In the genomic region with DNA sequence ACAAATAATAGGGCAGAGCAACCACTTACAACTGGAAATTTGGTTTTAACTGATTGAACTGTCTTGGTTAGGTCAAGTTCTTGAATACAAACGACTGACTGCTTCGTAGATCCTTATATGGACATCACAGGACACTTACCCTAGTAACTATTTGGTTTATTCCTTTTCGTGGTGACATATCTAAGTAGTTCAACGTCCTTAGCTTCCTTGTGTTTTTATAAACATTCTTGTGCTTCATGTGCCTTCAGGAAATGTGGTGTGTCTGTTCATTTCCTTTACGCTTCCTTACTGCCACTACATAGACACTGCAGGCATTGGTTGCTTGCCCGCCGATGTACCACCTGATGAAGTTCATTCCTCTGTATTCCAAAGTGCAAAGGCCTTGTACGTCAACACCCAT, we compare ENCODE assay signal across 16 cellular contexts. TPM values are rescaled to one million over a fixed set of nuclear protein-coding genes. Genes with fewer than 3 reads are reported as not detected.
DNase-seq lines count a peak whose midpoint lies in the region; ATAC-seq and TF ChIP-seq lines count a peak whose summit lies in the region.
"Had no signal": no experiment of that assay in that cellular context is flagged by ENCODE, and none has a peak within 500 bp of the region (broad histone marks: within the 10 kb centered on the region; RNA-seq: fewer than 3 reads in every experiment).

No MANE protein-coding gene starts in this region.

- TF ChIP-seq EP300 in gastroesophageal sphincter (IDR thresholded peaks at IDR 0.05) = no peak
- TF ChIP-seq EP300 in transverse colon (IDR thresholded peaks at IDR 0.05; ENCODE audit: low read depth) = no peak

- no peak for TF ChIP-seq POLR2A in gastroesophageal sphincter (IDR thresholded peaks at IDR 0.05)
- no peak for TF ChIP-seq POLR2A in transverse colon (IDR thresholded peaks at IDR 0.05)

- H3K4me1 ChIP-seq in cardiac muscle cell (ENCODE audit: low read depth) (peaks cover 16% of the 10 kb centered on the region), right atrium auricular region (peaks cover 0 to 22% of the 10 kb centered on the region in 2 donors), gastroesophageal sphincter (peaks cover 0 to 48% (median 18%) of the 10 kb centered on the region in 3 donors), transverse colon (peaks cover 0 to 21% (median 14%) of the 10 kb centered on the region in 4 donors)
- H3K4me1 ChIP-seq: prostate gland had no signal

- WGBS in gastroesophageal sphincter (ENCODE audit: low coverage in 1 of 2), 2 donors = 42 to 57% methylated on average over 6 to 8 of the region's 8 CpGs
- 58% methylated on average over 8 of the region's 8 CpGs; no CpG with 5 or more reads in 1 of the 2 donors for WGBS in transverse colon (ENCODE audit: low coverage in 1 of 2), 2 donors

- TF ChIP-seq CTCF in cardiac muscle cell (IDR thresholded peaks at IDR 0.05; ENCODE audit: low read depth, low read length) (no peak), right atrium auricular region (IDR thresholded peaks at IDR 0.05) (no peak), gastroesophageal sphincter (IDR thresholded peaks at IDR 0.05) (no peak), transverse colon (IDR thresholded peaks at IDR 0.05) (no peak)

- H3K27me3 ChIP-seq in cardiac muscle cell (no peaks in the 10 kb centered on the region), right atrium auricular region (no peaks in the 10 kb centered on the region), gastroesophageal sphincter (no peaks in the 10 kb centered on the region), transverse colon (no peaks in the 10 kb centered on the region)

- H3K36me3 ChIP-seq in cardiac muscle cell = peaks cover 23% of the 10 kb centered on the region
- H3K36me3 ChIP-seq in right atrium auricular region = peaks cover 21% of the 10 kb centered on the region
- H3K36me3 ChIP-seq in gastroesophageal sphincter = peaks cover 0 to 31% of the 10 kb centered on the region in 2 donors
- peaks cover 0 to 2% (median 0%) of the 10 kb centered on the region in 4 donors for H3K36me3 ChIP-seq in transverse colon

- no peak overlapping the region for H3K4me3 ChIP-seq in cardiac muscle cell
- no peak overlapping the region for H3K4me3 ChIP-seq in right atrium auricular region
- no peak overlapping the region for H3K4me3 ChIP-seq in gastroesophageal sphincter
- no peak overlapping the region for H3K4me3 ChIP-seq in transverse colon
- H3K4me3 ChIP-seq: GM12878, PC-9, prostate gland had no signal

- intact Hi-C loops in transverse colon (cut with DNase I; ENCODE audit: low total_unique reads) = no loop called here

- H3K27ac ChIP-seq in cardiac muscle cell (peak overlapping the region; percentile 39), right atrium auricular region (no peak overlapping the region), gastroesophageal sphincter (peak overlapping the region in 2 of 4 donors; percentile 15 to 42), transverse colon (peak overlapping the region; percentile 15 to 50 (median 36))
- H3K27ac ChIP-seq: PC-9 had no signal

- DNase-seq in cardiac muscle cell (ENCODE audit: low read depth in 1 of 2, low spot score in 1 of 2) = peak in 1 of 2 donors; percentile 21
- no peak for DNase-seq in right atrium auricular region (ENCODE audit: low spot score)
- DNase-seq in T-helper 9 cell = peak; percentile 46
- no peak for DNase-seq in transverse colon
- no peak for DNase-seq in NCI-H1048 (lab: John Stamatoyannopoulos, UW)
- DNase-seq in NCI-H774 (lab: John Stamatoyannopoulos, UW) = no peak
- no peak for DNase-seq in GM03348 (ENCODE audit: low spot score)
- DNase-seq: amniotic stem cell, DMS79, midbrain, NCI-H1417, NCI-H510A, PC-9 had no signal

- peak; percentile 14 for ATAC-seq in gastroesophageal sphincter
- ATAC-seq: GM12878 had no signal

- no peaks in the 10 kb centered on the region for H3K9me3 ChIP-seq in cardiac muscle cell (ENCODE audit: low read depth)
- no peaks in the 10 kb centered on the region for H3K9me3 ChIP-seq in right atrium auricular region
- H3K9me3 ChIP-seq in gastroesophageal sphincter = no peaks in the 10 kb centered on the region
- no peaks in the 10 kb centered on the region for H3K9me3 ChIP-seq in transverse colon
- H3K9me3 ChIP-seq: prostate gland had no signal

- in situ Hi-C loops in transverse colon (cut with MboI; ENCODE audit: low pct_ligation_motif_present in 1 of 4, low pct_unique_long_range_greater_than_20kb in 1 of 4, low sequenced_read_pairs in 3 of 4) = loop anchor here (5.0 to 10.0 kb wide), 3 partner anchors 206 to 216 kb away; no protein-coding TSS in a partner anchor

RNA-seq across cellular contexts. Expression of a gene that starts 59.3 kb away (rescaled TPM):
- total RNA-seq in cardiac muscle cell = 77.4 and 91.9 TPM in 2 replicates
- 100.0 and 139 TPM in 2 replicates for polyA plus RNA-seq in cardiac muscle cell
- 10 to 100 TPM; 44.9 to 52.3 TPM for total RNA-seq in right atrium auricular region
- total RNA-seq in gastroesophageal sphincter = 10 to 100 TPM; 49.1 to 70.2 (median 60.0) TPM
- 10 to 100 TPM; 23.6 to 56.8 (median 45.4) TPM for total RNA-seq in transverse colon

Comparison
In these comparisons a context has a peak if more than half of its experiments do, and no peak if none do; other contexts are left out.
1. H3K27ac ChIP-seq: peak in cardiac muscle cell (single experiment) and transverse colon (4 of 4); none in right atrium auricular region (0 of 2).